In genomic region chr17:2392252-2393183, GRCh38 we compare ENCODE assay signal across 9 cellular contexts. TPM values are rescaled to one million over a fixed set of nuclear protein-coding genes. Genes with fewer than 3 reads are reported as not detected.
DNase-seq lines count a peak whose midpoint lies in the region; ATAC-seq, FAIRE-seq and TF ChIP-seq lines count a peak whose summit lies in the region.
"Had no signal": no experiment of that assay in that cellular context is flagged by ENCODE, and none has a peak within 500 bp of the region (broad histone marks: within the 10 kb centered on the region; RNA-seq: fewer than 3 reads in every experiment).

No MANE protein-coding gene starts in this region.

- CTCF ChIA-PET in BJ (lab: Yijun Ruan, JAX): interaction anchor here (0.7 to 15.4 kb wide), 7 partner anchors 10 to 29 kb away, joined by 3 to 356 read pairs (median 8); no protein-coding TSS in a partner anchor
- CTCF ChIA-PET in HepG2 (lab: Yijun Ruan, JAX; ENCODE audit: low intra/inter-chr PET ratio, low total read pairs): no interaction called here

- H3K36me3 ChIP-seq in BJ (ENCODE audit: control insufficient read depth, insufficient read depth, low read length): peaks cover 4% of the 10 kb centered on the region; the same call in 1 of the 2 replicates
- peaks cover 3 to 8% of the 10 kb centered on the region in 2 experiments; a peak in 2 of 5 replicates for H3K36me3 ChIP-seq in HepG2 (replicated peaks in 1 of 2; ENCODE audit: control insufficient read depth in 1 of 2, insufficient read depth in 2 of 2, low read length in 2 of 2)

- TF ChIP-seq RAD21 in HepG2 (CRISPR knock-in tag; IDR thresholded peaks at IDR 0.05): no peak; the same call in 1 of the 2 replicates

- H3K4me1 ChIP-seq in HepG2 (ENCODE audit: insufficient read depth, low read length): peaks cover 42% of the 10 kb centered on the region

- no peaks in the 10 kb centered on the region for H3K27me3 ChIP-seq in BJ (ENCODE audit: control insufficient read depth, insufficient read depth, low read length)
- no peaks in the 10 kb centered on the region for H3K27me3 ChIP-seq in HepG2 (ENCODE audit: control insufficient read depth in 1 of 2, insufficient read depth in 2 of 2, low read length in 2 of 2)

- POLR2A ChIA-PET in BJ (lab: Charles Lee): interaction anchor here (0.6 to 0.7 kb wide), 5 partner anchors 9 to 1366 kb away, joined by 3 read pairs; no protein-coding TSS in a partner anchor
- POLR2A ChIA-PET in HepG2 (lab: Yijun Ruan, JAX): interaction anchor here (0.7 to 2.9 kb wide), 6 partner anchors 9 to 56 kb away, joined by 3 to 13 read pairs (median 3); partner anchors contain the start of genes SGSM2 and TSR1

- peaks cover 20% of the 10 kb centered on the region for H3K79me2 ChIP-seq in HepG2 (ENCODE audit: insufficient read depth, low read length)

- peaks cover 35% of the 10 kb centered on the region for H4K20me1 ChIP-seq in HepG2 (ENCODE audit: insufficient read depth, low read length)

- H3K9ac ChIP-seq in HepG2 (ENCODE audit: insufficient read depth, low read depth, low read length): peak overlapping the region; percentile 75

- H3K27ac ChIP-seq in HepG2 (ENCODE audit: extremely low read length, insufficient read depth, low read length): peak overlapping the region; percentile 80

- TF ChIP-seq POLR2A in HepG2 (IDR thresholded peaks at IDR 0.05; ENCODE audit: insufficient read depth in 1 of 2, low read depth in 2 of 2, low read length in 2 of 2): peak; percentile 46 to 64; a peak in 3 of 4 replicates

- TF ChIP-seq EP300 in HepG2 (IDR thresholded peaks at IDR 0.05; ENCODE audit: low read depth in 2 of 2, low read length in 2 of 2) (0 out of 4 replicates have a peak, but pooled peaks of 1 of the 2 experiments have one; percentile 4), HepG2 (CRISPR knock-in tag; IDR thresholded peaks at IDR 0.05; ENCODE audit: borderline replicate concordance) (no peak)

- WGBS in HepG2 (ENCODE audit: low lambda C conversion rate): 13% methylated on average over 17 of the region's 83 CpGs

- H2AFZ ChIP-seq in HepG2 (ENCODE audit: low read length): no peak overlapping the region

- no peaks in the 10 kb centered on the region for H3K9me3 ChIP-seq in HepG2 (ENCODE audit: low read length)

- ATAC-seq in HG03439 (IDR thresholded peaks at IDR 0.05; ENCODE audit: unreplicated experiment) (peak; percentile 44), HepG2 (peak; percentile 31)

- peak overlapping the region; percentile 94 for H3K4me2 ChIP-seq in HepG2 (ENCODE audit: low read depth, low read length)

- TF ChIP-seq CTCF in BJ (IDR thresholded peaks at IDR 0.05; ENCODE audit: insufficient read depth, low read depth, low read length) (no peak), HepG2 (CRISPR knock-in tag; IDR thresholded peaks at IDR 0.05) (peak; percentile 4; the same call in 1 of the 2 replicates)

- peak; percentile 60 for DNase-seq in BJ (ENCODE audit: low read depth)
- DNase-seq in GM19239 (ENCODE audit: insufficient read length, low spot score): peak; percentile 86
- peak; percentile 98 for DNase-seq in NCI-H748 (lab: John Stamatoyannopoulos, UW; ENCODE audit: unreplicated experiment)
- peak; percentile 98 for DNase-seq in activated CD4-positive, alpha-beta T cell treated with anti-CD3 and anti-CD28 coated beads, Interleukin-2, amount 50 U/mL, for 1 hour
- DNase-seq in cortex of kidney (lab: John Stamatoyannopoulos, UW): peak; percentile 73
- DNase-seq in HepG2 (ENCODE audit: low spot score): peak; percentile 81
- DNase-seq in stimulated activated CD4-positive, alpha-beta T cell treated with anti-CD3 and anti-CD28 coated beads, Interleukin-2, amount 100 ng/mL, for 24 hours: peak; percentile 98 to 99

- peak overlapping the region; percentile 53 for H3K4me3 ChIP-seq in BJ (ENCODE audit: low read depth, low read length)
- peak overlapping the region; percentile 50 to 72 (median 62); a peak in 5 of 6 replicates for H3K4me3 ChIP-seq in HepG2 (replicated peaks in 1 of 3; ENCODE audit: insufficient read depth in 1 of 3, low read depth in 2 of 3, low read length in 3 of 3)

- in situ Hi-C loops in HepG2 (cut with HindIII; ENCODE audit: extremely low pct_ligation_motif_present, low pct_unique_long_range_greater_than_20kb): no loop called here

- intact Hi-C loops in HepG2 (cut with micrococcal nuclease; ENCODE audit: unreplicated experiment): loop anchor here (1.0 kb wide), 1 partner anchor 9 kb away; the partner anchor contains the start of gene MNT

- TSS peak; percentile 30 for BruUV-seq in HepG2 (replicated peaks; lab: Mats Ljungman, UMichigan)

- FAIRE-seq in GM19239 (lab: Jason Lieb, UNC) (peak; percentile 94), HepG2 (lab: Jason Lieb, UNC) (no peak)
- FAIRE-seq: TTC549 had no signal

RNA-seq across cellular contexts. Expression of gene MNT, which starts 8.3 kb away (rescaled TPM):
- polyA plus RNA-seq in BJ (2011; rRNA removed): 2.4 and 3.1 TPM in 2 replicates
- polyA minus RNA-seq in BJ (2011; rRNA and poly(A)+ RNA removed): 3.4 and 4.2 TPM in 2 replicates
- 2.3 and 3.5 TPM in 2 replicates for total RNA-seq in HepG2 (2016; rRNA removed; fragmentation: Illumina TruSeq; extraction: Trizol)
- total RNA-seq in HepG2 (2016; cell fraction: cytosol; rRNA removed; fragmentation: Illumina TruSeq; extraction: Trizol; ENCODE audit: low read depth): 0.79 and 1.5 TPM in 2 replicates
- 2.0 and 2.9 TPM in 2 replicates for total RNA-seq in HepG2 (2016; cell fraction: insoluble cytoplasmic fraction; rRNA removed; fragmentation: Illumina TruSeq; extraction: Trizol)
- total RNA-seq in HepG2 (2016; cell fraction: membrane; rRNA removed; fragmentation: Illumina TruSeq; extraction: Trizol): 2.3 and 2.4 TPM in 2 replicates
- 3.0 and 3.9 TPM in 2 replicates for total RNA-seq in HepG2 (2016; cell fraction: nucleus; rRNA removed; fragmentation: Illumina TruSeq; extraction: Trizol)
- 1.8 and 2.1 TPM in 2 replicates for polyA plus RNA-seq in HepG2 (2011; rRNA removed)
- 0.86 and 0.92 TPM in 2 replicates for polyA plus RNA-seq in HepG2 (2011; cell fraction: cytosol; rRNA removed)
- 13.6 and 19.3 TPM in 2 replicates for polyA plus RNA-seq in HepG2 (2011; cell fraction: nucleus; rRNA removed)
- polyA plus RNA-seq in HepG2 (2012): 6.6 and 7.5 TPM in 2 replicates
- polyA plus RNA-seq in HepG2 (2016; cell fraction: cytosol; fragmentation: Illumina TruSeq; extraction: Trizol; ENCODE audit: low read depth): 0.35 and 0.63 TPM in 2 replicates
- 3.1 and 5.6 TPM in 2 replicates for polyA plus RNA-seq in HepG2 (2016; cell fraction: insoluble cytoplasmic fraction; fragmentation: Illumina TruSeq; extraction: Trizol; ENCODE audit: low read depth)
- polyA plus RNA-seq in HepG2 (2016; cell fraction: membrane; fragmentation: Illumina TruSeq; extraction: Trizol; ENCODE audit: low read depth): 1.4 and 1.6 TPM in 2 replicates
- 14.3 and 17.8 TPM in 2 replicates for polyA plus RNA-seq in HepG2 (2016; cell fraction: nucleus; fragmentation: Illumina TruSeq; extraction: Trizol; ENCODE audit: insufficient read depth, low read depth)
- 4.3 and 8.2 TPM in 2 replicates for polyA minus RNA-seq in HepG2 (2011; rRNA and poly(A)+ RNA removed; ENCODE audit: low replicate concordance)
- 3.1 and 3.8 TPM in 2 replicates for polyA minus RNA-seq in HepG2 (2011; cell fraction: cytosol; rRNA and poly(A)+ RNA removed)
- 8.1 and 8.8 TPM in 2 replicates for polyA minus RNA-seq in HepG2 (2011; cell fraction: nucleus; rRNA and poly(A)+ RNA removed)

RNA-seq across cellular contexts. Expression of gene SGSM2, which starts 55.2 kb away (rescaled TPM):
- polyA plus RNA-seq in BJ (2011; rRNA removed) (23.7 and 43.6 TPM in 2 replicates), HepG2 (2011; rRNA removed) (51.3 and 65.4 TPM in 2 replicates)
- polyA minus RNA-seq in BJ (2011; rRNA and poly(A)+ RNA removed): 22.6 and 29.6 TPM in 2 replicates
- 11.3 and 30.4 TPM in 2 replicates for total RNA-seq in HepG2 (2016; rRNA removed; fragmentation: Illumina TruSeq; extraction: Trizol)
- total RNA-seq in HepG2 (2016; cell fraction: cytosol; rRNA removed; fragmentation: Illumina TruSeq; extraction: Trizol; ENCODE audit: low read depth): 7.6 and 9.3 TPM in 2 replicates
- 9.9 and 30.6 TPM in 2 replicates for total RNA-seq in HepG2 (2016; cell fraction: insoluble cytoplasmic fraction; rRNA removed; fragmentation: Illumina TruSeq; extraction: Trizol)
- total RNA-seq in HepG2 (2016; cell fraction: membrane; rRNA removed; fragmentation: Illumina TruSeq; extraction: Trizol): 11.2 and 13.2 TPM in 2 replicates
- total RNA-seq in HepG2 (2016; cell fraction: nucleus; rRNA removed; fragmentation: Illumina TruSeq; extraction: Trizol): 35.7 and 46.1 TPM in 2 replicates
- 21.2 and 36.3 TPM in 2 replicates for polyA plus RNA-seq in HepG2 (2011; cell fraction: cytosol; rRNA removed)
- polyA plus RNA-seq in HepG2 (2011; cell fraction: nucleus; rRNA removed): 464 and 562 TPM in 2 replicates
- 23.3 and 40.7 TPM in 2 replicates for polyA plus RNA-seq in HepG2 (2012)
- polyA plus RNA-seq in HepG2 (2016; cell fraction: cytosol; fragmentation: Illumina TruSeq; extraction: Trizol; ENCODE audit: low read depth): 3.8 and 4.0 TPM in 2 replicates
- polyA plus RNA-seq in HepG2 (2016; cell fraction: insoluble cytoplasmic fraction; fragmentation: Illumina TruSeq; extraction: Trizol; ENCODE audit: low read depth): 14.4 and 16.9 TPM in 2 replicates
- 7.9 and 8.8 TPM in 2 replicates for polyA plus RNA-seq in HepG2 (2016; cell fraction: membrane; fragmentation: Illumina TruSeq; extraction: Trizol; ENCODE audit: low read depth)
- polyA plus RNA-seq in HepG2 (2016; cell fraction: nucleus; fragmentation: Illumina TruSeq; extraction: Trizol; ENCODE audit: insufficient read depth, low read depth): 128 and 136 TPM in 2 replicates
- polyA minus RNA-seq in HepG2 (2011; rRNA and poly(A)+ RNA removed; ENCODE audit: low replicate concordance): 30.6 and 64.0 TPM in 2 replicates
- polyA minus RNA-seq in HepG2 (2011; cell fraction: cytosol; rRNA and poly(A)+ RNA removed): 15.6 and 19.8 TPM in 2 replicates
- polyA minus RNA-seq in HepG2 (2011; cell fraction: nucleus; rRNA and poly(A)+ RNA removed): 41.3 and 46.7 TPM in 2 replicates

RNA-seq across cellular contexts. Expression of gene TSR1, which starts 56.3 kb away (rescaled TPM):
- 8.9 and 13.2 TPM in 2 replicates for polyA plus RNA-seq in BJ (2011; rRNA removed)
- polyA minus RNA-seq in BJ (2011; rRNA and poly(A)+ RNA removed): 15.1 and 19.2 TPM in 2 replicates
- 65.8 and 75.8 TPM in 2 replicates for total RNA-seq in HepG2 (2016; rRNA removed; fragmentation: Illumina TruSeq; extraction: Trizol)
- 6.6 and 6.8 TPM in 2 replicates for total RNA-seq in HepG2 (2016; cell fraction: cytosol; rRNA removed; fragmentation: Illumina TruSeq; extraction: Trizol; ENCODE audit: low read depth)
- 68.7 and 76.2 TPM in 2 replicates for total RNA-seq in HepG2 (2016; cell fraction: insoluble cytoplasmic fraction; rRNA removed; fragmentation: Illumina TruSeq; extraction: Trizol)
- 16.3 and 19.0 TPM in 2 replicates for total RNA-seq in HepG2 (2016; cell fraction: membrane; rRNA removed; fragmentation: Illumina TruSeq; extraction: Trizol)
- total RNA-seq in HepG2 (2016; cell fraction: nucleus; rRNA removed; fragmentation: Illumina TruSeq; extraction: Trizol): 55.3 and 57.6 TPM in 2 replicates
- 7.1 and 7.2 TPM in 2 replicates for polyA plus RNA-seq in HepG2 (2011; rRNA removed)
- 4.8 and 5.9 TPM in 2 replicates for polyA plus RNA-seq in HepG2 (2011; cell fraction: cytosol; rRNA removed)
- 17.4 and 22.0 TPM in 2 replicates for polyA plus RNA-seq in HepG2 (2011; cell fraction: nucleus; rRNA removed)
- polyA plus RNA-seq in HepG2 (2012): 22.0 and 25.7 TPM in 2 replicates
- 3.5 and 3.7 TPM in 2 replicates for polyA plus RNA-seq in HepG2 (2016; cell fraction: cytosol; fragmentation: Illumina TruSeq; extraction: Trizol; ENCODE audit: low read depth)
- 56.2 and 57.1 TPM in 2 replicates for polyA plus RNA-seq in HepG2 (2016; cell fraction: insoluble cytoplasmic fraction; fragmentation: Illumina TruSeq; extraction: Trizol; ENCODE audit: low read depth)
- polyA plus RNA-seq in HepG2 (2016; cell fraction: membrane; fragmentation: Illumina TruSeq; extraction: Trizol; ENCODE audit: low read depth): 8.9 and 9.7 TPM in 2 replicates
- 56.6 and 58.6 TPM in 2 replicates for polyA plus RNA-seq in HepG2 (2016; cell fraction: nucleus; fragmentation: Illumina TruSeq; extraction: Trizol; ENCODE audit: insufficient read depth, low read depth)
- polyA minus RNA-seq in HepG2 (2011; rRNA and poly(A)+ RNA removed; ENCODE audit: low replicate concordance): 18.4 and 38.7 TPM in 2 replicates
- 21.0 and 22.0 TPM in 2 replicates for polyA minus RNA-seq in HepG2 (2011; cell fraction: cytosol; rRNA and poly(A)+ RNA removed)
- 43.1 and 48.6 TPM in 2 replicates for polyA minus RNA-seq in HepG2 (2011; cell fraction: nucleus; rRNA and poly(A)+ RNA removed)

Comparison
In these comparisons a context has a peak if more than half of its experiments do, and no peak if none do; other contexts are left out.
1. Peak in every context shown above with its lines: DNase-seq, ATAC-seq, H3K4me3 ChIP-seq and H3K27ac ChIP-seq.